In genomic region chr15:90866800-90867199, GRCh38 we compare ENCODE assay signal across 21 cellular contexts.
"Had no signal": no experiment of that assay in that cellular context is flagged by ENCODE, and none has a peak within 500 bp of the region (broad histone marks: within the 10 kb centered on the region; RNA-seq: fewer than 3 reads in every experiment).

No MANE protein-coding gene starts in this region.

- H3K4me3 ChIP-seq: coronary artery, heart right ventricle, lower lobe of right lung, mucosa of descending colon had no signal

- H3K36me3 ChIP-seq: heart right ventricle, lower lobe of right lung had no signal

- H3K27ac ChIP-seq: coronary artery, heart right ventricle, lower lobe of right lung had no signal

- H3K27me3 ChIP-seq: heart right ventricle had no signal

- DNase-seq: activated B cell treated with CpG ODN at 0.5 μM for 24 hours; activated CD4-positive, alpha-beta T cell treated with anti-CD3 and anti-CD28 coated beads for 48 hours; activated CD8-positive, alpha-beta T cell treated with anti-CD3 and anti-CD28 coated beads for 36 hours; activated naive CD8-positive, alpha-beta T cell treated with anti-CD3 and anti-CD28 coated beads for 36 hours; amygdala; cerebellar nuclear complex; heart right ventricle; islet precursor cell; mesendoderm; mucosa of descending colon; posterior cingulate gyrus; small intestine; stimulated activated CD4-positive, alpha-beta T cell treated with anti-CD3 and anti-CD28 coated beads, Interleukin-2, amount 100 ng/mL, for 24 hours; T-cell; T1000; trophoblast cell had no signal

- H3K36me3 Mint-ChIP-seq: activated naive CD8-positive, alpha-beta T cell treated with anti-CD3 and anti-CD28 coated beads for 36 hours; T-cell had no signal

- H3K27ac Mint-ChIP-seq: activated B cell treated with CpG ODN at 0.5 μM for 24 hours; activated CD8-positive, alpha-beta T cell treated with anti-CD3 and anti-CD28 coated beads for 36 hours; activated naive CD8-positive, alpha-beta T cell treated with anti-CD3 and anti-CD28 coated beads for 36 hours; stimulated activated effector memory CD8-positive, alpha-beta T cell treated with anti-CD3 and anti-CD28 coated beads, Interleukin-12 subunit alpha, Interleukin-12 subunit beta, amount 100 ng/mL, for 72 hours; T-cell had no signal

- H3K9me3 Mint-ChIP-seq: activated B cell treated with CpG ODN at 0.5 μM for 24 hours; activated CD8-positive, alpha-beta T cell treated with anti-CD3 and anti-CD28 coated beads for 36 hours; activated naive CD8-positive, alpha-beta T cell treated with anti-CD3 and anti-CD28 coated beads for 36 hours; neural crest cell; stimulated activated effector memory CD8-positive, alpha-beta T cell treated with anti-CD3 and anti-CD28 coated beads, Interleukin-12 subunit alpha, Interleukin-12 subunit beta, amount 100 ng/mL, for 72 hours; T-cell had no signal

- ATAC-seq: activated CD8-positive, alpha-beta T cell treated with anti-CD3 and anti-CD28 coated beads for 36 hours; heart right ventricle; mucosa of descending colon; sciatic nerve; stimulated activated effector memory CD8-positive, alpha-beta T cell treated with anti-CD3 and anti-CD28 coated beads, Interleukin-12 subunit alpha, Interleukin-12 subunit beta, amount 100 ng/mL, for 72 hours; T-cell had no signal

- H3K27me3 Mint-ChIP-seq: activated B cell treated with CpG ODN at 0.5 μM for 24 hours; activated naive CD8-positive, alpha-beta T cell treated with anti-CD3 and anti-CD28 coated beads for 36 hours; T-cell had no signal

- H3K4me3 Mint-ChIP-seq: activated B cell treated with CpG ODN at 0.5 μM for 24 hours; activated CD8-positive, alpha-beta T cell treated with anti-CD3 and anti-CD28 coated beads for 36 hours; activated naive CD8-positive, alpha-beta T cell treated with anti-CD3 and anti-CD28 coated beads for 36 hours; stimulated activated effector memory CD8-positive, alpha-beta T cell treated with anti-CD3 and anti-CD28 coated beads, Interleukin-12 subunit alpha, Interleukin-12 subunit beta, amount 100 ng/mL, for 72 hours; T-cell had no signal

- H3K9me3 ChIP-seq: heart right ventricle, lower lobe of right lung, mucosa of descending colon had no signal
